ENCODE assay signal across 17 cellular contexts in genomic region chr9:37290366-37290765, GRCh38.
DNase-seq lines count a peak whose midpoint lies in the region; ATAC-seq, FAIRE-seq and TF ChIP-seq lines count a peak whose summit lies in the region.
"Had no signal": no experiment of that assay in that cellular context is flagged by ENCODE, and none has a peak within 500 bp of the region (broad histone marks: within the 10 kb centered on the region; RNA-seq: fewer than 3 reads in every experiment).

No MANE protein-coding gene starts in this region.

- H3F3A ChIP-seq in PC-9 (ENCODE audit: insufficient read depth, low read depth): no peaks in the 10 kb centered on the region

- H3K4me1 Mint-ChIP-seq in CD4-positive, alpha-beta memory T cell: peaks cover 27 to 36% (median 29%) of the 10 kb centered on the region in 4 donors

- BruUV-seq in PC-9 (replicated peaks; lab: Mats Ljungman, UMichigan): no TSS peak
- BruUV-seq in K562 (replicated peaks; lab: Mats Ljungman, UMichigan): no TSS peak

- no peaks in the 10 kb centered on the region for H4K20me1 ChIP-seq in PC-9 (ENCODE audit: insufficient read depth)
- H4K20me1 ChIP-seq in K562 (replicated peaks; ENCODE audit: control insufficient read depth, insufficient read depth, low read length): no peaks in the 10 kb centered on the region

- CTCF ChIA-PET in PC-9 (lab: Charles Lee): no interaction called here
- CTCF ChIA-PET in K562 (lab: Yijun Ruan, JAX; ENCODE audit: low intra/inter-chr PET ratio): no interaction called here
- CTCF ChIA-PET in CD4-positive, alpha-beta memory T cell (lab: Charles Lee; ENCODE audit: partially characterized antibody): no interaction called here

- peak; percentile 14 for DNase-seq in stimulated activated CD4-positive, alpha-beta T cell treated with anti-CD3 and anti-CD28 coated beads, Interleukin-15, amount 100 ng/mL, for 24 hours
- DNase-seq in stimulated activated CD4-positive, alpha-beta T cell treated with anti-CD3 and anti-CD28 coated beads, Interleukin-12 subunit alpha, Interleukin-12 subunit beta, amount 100 ng/mL, for 4 hours: no peak
- DNase-seq in PC-9: no peak
- no peak for DNase-seq in K562 (ENCODE audit: extremely low read depth in 1 of 4, low spot score in 3 of 4)
- no peak for DNase-seq in tibial nerve (ENCODE audit: low spot score in 2 of 2)
- no peak for DNase-seq in Kasumi-1 (lab: John Stamatoyannopoulos, UW)
- no peak for DNase-seq in CD4-positive, alpha-beta memory T cell
- DNase-seq: C1 segment of cervical spinal cord; effector memory CD4-positive, alpha-beta T cell; NCI-H1105 treated with DMSO at 0.1 percent for 48 hours; NCI-H524; stimulated activated CD4-positive, alpha-beta T cell treated with anti-CD3 and anti-CD28 coated beads, Interleukin-4, amount 100 ng/mL, for 4 hours had no signal

- H3K9me1 ChIP-seq in K562 (ENCODE audit: control insufficient read depth, insufficient read depth, low read length): no peaks in the 10 kb centered on the region

- TF ChIP-seq POLR2A in K562 (conservative IDR thresholded peaks at IDR 0.05) (no peak), tibial nerve (IDR thresholded peaks at IDR 0.05) (no peak)

- H3K9me3 ChIP-seq in PC-9 (ENCODE audit: insufficient read depth, low read depth): no peaks in the 10 kb centered on the region
- H3K9me3 ChIP-seq in K562 (replicated peaks; ENCODE audit: control insufficient read depth, insufficient read depth, low read depth, low read length): no peaks in the 10 kb centered on the region
- H3K9me3 ChIP-seq in tibial nerve: no peaks in the 10 kb centered on the region
- H3K9me3 ChIP-seq in CD4-positive, alpha-beta memory T cell (ENCODE audit: control insufficient read depth in 1 of 2, low read length in 2 of 2): no peaks in the 10 kb centered on the region
- H3K9me3 ChIP-seq: prostate gland had no signal

- H3K4me3 ChIP-seq in PC-9 (no peak overlapping the region), K562 (no peak overlapping the region), tibial nerve (peak overlapping the region in 1 of 4 donors; percentile 23)
- H3K4me3 ChIP-seq in CD4-positive, alpha-beta memory T cell (ENCODE audit: low read length in 2 of 2): no peak overlapping the region
- H3K4me3 ChIP-seq: prostate gland had no signal

- in situ Hi-C loops in K562 (cut with MboI): no loop called here

- no peak overlapping the region for H3K27ac Mint-ChIP-seq in CD4-positive, alpha-beta memory T cell

- H3K4me1 ChIP-seq in PC-9 (replicated peaks; ENCODE audit: insufficient read depth): peaks cover 12% of the 10 kb centered on the region
- H3K4me1 ChIP-seq in K562 (replicated peaks in 1 of 2; ENCODE audit: control insufficient read depth in 2 of 2, insufficient read depth in 2 of 2, low read length in 2 of 2): peaks cover 0 to 17% of the 10 kb centered on the region in 2 experiments; a peak in 4 of 5 replicates
- peaks cover 0 to 39% (median 19%) of the 10 kb centered on the region in 4 donors for H3K4me1 ChIP-seq in tibial nerve
- peaks cover 20% of the 10 kb centered on the region for H3K4me1 ChIP-seq in CD4-positive, alpha-beta memory T cell (ENCODE audit: insufficient read depth, low read length)
- H3K4me1 ChIP-seq: prostate gland had no signal

- peaks cover 3 to 14% of the 10 kb centered on the region in 2 donors for H3K36me3 Mint-ChIP-seq in CD4-positive, alpha-beta memory T cell

- peak overlapping the region in 1 of 8 donors; percentile 14 for H3K4me3 Mint-ChIP-seq in CD4-positive, alpha-beta memory T cell
- H3K4me3 Mint-ChIP-seq: mesothelial cell of epicardium had no signal

- 80% methylated on average over 7 of the region's 7 CpGs for WGBS in K562 (ENCODE audit: insufficient coverage, low coverage, missing lambda C conversion rate)
- 60 to 63% methylated on average over 7 of the region's 7 CpGs for WGBS in tibial nerve, 2 donors

- H3K9me2 ChIP-seq in PC-9 (ENCODE audit: insufficient read depth): no peaks in the 10 kb centered on the region

- H3K27me3 ChIP-seq in PC-9 (ENCODE audit: insufficient read depth, low read depth) (no peaks in the 10 kb centered on the region), K562 (ENCODE audit: control insufficient read depth in 2 of 2, insufficient read depth in 2 of 2, low read length in 2 of 2) (no peaks in the 10 kb centered on the region), tibial nerve (no peaks in the 10 kb centered on the region)
- H3K27me3 ChIP-seq in CD4-positive, alpha-beta memory T cell (ENCODE audit: insufficient read depth, low read length): no peaks in the 10 kb centered on the region

- no peak for TF ChIP-seq EP300 in K562 (IDR thresholded peaks at IDR 0.05; ENCODE audit: low read length)
- no peak for TF ChIP-seq EP300 in tibial nerve (IDR thresholded peaks at IDR 0.05)

- POLR2A ChIA-PET in PC-9 (lab: Charles Lee; ENCODE audit: unreplicated experiment): no interaction called here
- POLR2A ChIA-PET in K562 (lab: Yijun Ruan, JAX): no interaction called here
- POLR2A ChIA-PET in CD4-positive, alpha-beta memory T cell (lab: Charles Lee; ENCODE audit: partially characterized antibody): no interaction called here

- TF ChIP-seq CTCF in PC-9 (conservative IDR thresholded peaks at IDR 0.05) (no peak), K562 (IDR thresholded peaks at IDR 0.05 in 2 of 3, conservative IDR thresholded peaks at IDR 0.05 in 1 of 3; ENCODE audit: insufficient read depth in 2 of 3, low read depth in 1 of 3, low read length in 3 of 3) (no peak), tibial nerve (IDR thresholded peaks at IDR 0.05) (no peak)

- H3K9me3 Mint-ChIP-seq in CD4-positive, alpha-beta memory T cell: no peaks in the 10 kb centered on the region
- H3K9me3 Mint-ChIP-seq: mesothelial cell of epicardium had no signal

- FAIRE-seq in K562 (lab: Jason Lieb, UNC): no peak
- FAIRE-seq: bronchial epithelial cell had no signal

- H3K27ac ChIP-seq in PC-9 (peak overlapping the region; percentile 69), K562 (ENCODE audit: extremely low read depth, low read depth, low read length) (peak overlapping the region; percentile 40; the same call in 1 of the 3 replicates), tibial nerve (peak overlapping the region in 3 of 4 donors; percentile 11 to 80 (median 61))
- H3K27ac ChIP-seq in CD4-positive, alpha-beta memory T cell (ENCODE audit: low read depth, low read length): no peak overlapping the region
- H3K27ac ChIP-seq: prostate gland had no signal

- H3K27me3 Mint-ChIP-seq in CD4-positive, alpha-beta memory T cell: no peaks in the 10 kb centered on the region

- no peak overlapping the region for H2AFZ ChIP-seq in PC-9
- H2AFZ ChIP-seq in K562 (ENCODE audit: low read depth, low read length): no peak overlapping the region

- ATAC-seq in K562 (0 out of 3 replicates have a peak, but pooled peaks have one; percentile 19), HG03439 (IDR thresholded peaks at IDR 0.05; ENCODE audit: unreplicated experiment) (no peak)
- ATAC-seq: Right ventricle myocardium inferior had no signal

- H3K36me3 ChIP-seq in PC-9 (ENCODE audit: low read depth): no peaks in the 10 kb centered on the region
- H3K36me3 ChIP-seq in K562 (ENCODE audit: control insufficient read depth, insufficient read depth, low read length): peaks cover 3% of the 10 kb centered on the region; the same call in 1 of the 3 replicates
- H3K36me3 ChIP-seq in tibial nerve: no peaks in the 10 kb centered on the region
- H3K36me3 ChIP-seq in CD4-positive, alpha-beta memory T cell (ENCODE audit: insufficient read depth, low read length): no peaks in the 10 kb centered on the region
- H3K36me3 ChIP-seq: prostate gland had no signal

- no peak overlapping the region; a peak in 1 of 4 replicates for H3K9ac ChIP-seq in K562 (ENCODE audit: insufficient read depth in 1 of 2, low read depth in 2 of 2, low read length in 2 of 2)

- H3K79me2 ChIP-seq in PC-9 (ENCODE audit: low read depth) (no peaks in the 10 kb centered on the region; the same call in 1 of the 2 replicates), K562 (ENCODE audit: control insufficient read depth, insufficient read depth, low read length) (peaks cover 75% of the 10 kb centered on the region)

- no peak overlapping the region for H3K4me2 ChIP-seq in PC-9
- H3K4me2 ChIP-seq in K562 (ENCODE audit: insufficient read depth, low read length): no peak overlapping the region

- intact Hi-C loops in PC-9 (cut with micrococcal nuclease; ENCODE audit: unreplicated experiment): no loop called here
- intact Hi-C loops in K562 (cut with micrococcal nuclease): loop anchor here (10.0 kb wide), 1 partner anchor 166 kb away; the partner anchor contains the start of gene ZCCHC7
- intact Hi-C loops in CD4-positive, alpha-beta memory T cell (cut with micrococcal nuclease): loop anchor here (10.0 kb wide), 1 partner anchor 166 kb away; the partner anchor contains the start of gene ZCCHC7

- TF ChIP-seq RAD21 in K562 (CRISPR knock-in tag; conservative IDR thresholded peaks at IDR 0.05 in 1 of 2, IDR thresholded peaks at IDR 0.05 in 1 of 2): no peak

TF ChIP-seq in K562, 482 proteins besides CTCF, POLR2A, EP300 and RAD21:
- no peak; the same call in 1 of the 2 replicates for TF ChIP-seq ZBTB33 (CRISPR knock-in tag; IDR thresholded peaks at IDR 0.05)
- 0 out of 2 replicates have a peak, but pooled peaks have one; percentile 23 for TF ChIP-seq ZNF175 (CRISPR knock-in tag; IDR thresholded peaks at IDR 0.05; ENCODE audit: low read depth)
- no peak for TF ChIP-seq ARID2 (IDR thresholded peaks at IDR 0.05)
